Comparison of ENCODE assay signal across 17 cellular contexts in genomic region chr12:53990311-53991076, GRCh38. TPM values are rescaled to one million over a fixed set of nuclear protein-coding genes. Genes with fewer than 3 reads are reported as not detected.
DNase-seq lines count a peak whose midpoint lies in the region; ATAC-seq and TF ChIP-seq lines count a peak whose summit lies in the region.
"Had no signal": no experiment of that assay in that cellular context is flagged by ENCODE, and none has a peak within 500 bp of the region (broad histone marks: within the 10 kb centered on the region; RNA-seq: fewer than 3 reads in every experiment).

No MANE protein-coding gene starts in this region.

- H3K9me3 ChIP-seq in MG63 (no peaks in the 10 kb centered on the region), SJCRH30 (replicated peaks) (no peaks in the 10 kb centered on the region)
- H3K9me3 ChIP-seq: prostate gland had no signal

- H3K4me3 Mint-ChIP-seq in endothelial cell (ENCODE audit: unreplicated experiment), result peak overlapping the region; percentile 19
- H3K4me3 Mint-ChIP-seq: activated T-cell treated with anti-CD3 and anti-CD28 coated beads, Interleukin-2, amount 50 U/mL, for 4 hours had no signal

- H3K4me1 Mint-ChIP-seq in endothelial cell (ENCODE audit: unreplicated experiment), result peaks cover 57% of the 10 kb centered on the region

- ATAC-seq in HG03175 (IDR thresholded peaks at IDR 0.05; ENCODE audit: unreplicated experiment), result no peak
- ATAC-seq: activated T-cell treated with anti-CD3 and anti-CD28 coated beads, Interleukin-2, amount 50 U/mL, for 4 hours had no signal

- H3K4me3 ChIP-seq in MG63, result peak overlapping the region; percentile 70
- H3K4me3 ChIP-seq in SJCRH30, result no peak overlapping the region
- H3K4me3 ChIP-seq: prostate gland had no signal

- DNase-seq in DMS153 (lab: John Stamatoyannopoulos, UW) (peak; percentile 26), MG63 (no peak), endothelial cell (ENCODE audit: low spot score) (no peak), renal cortical epithelial cell (ENCODE audit: low read depth) (peak; percentile 60), NCI-H128 (lab: John Stamatoyannopoulos, UW; ENCODE audit: unreplicated experiment) (no peak), SJCRH30 (no peak)
- no peak for DNase-seq in activated effector memory CD4-positive, alpha-beta T cell treated with Interleukin-2 at 50 U/mL for 16 hours
- DNase-seq: activated CD4-positive, alpha-beta T cell treated with anti-CD3 and anti-CD28 coated beads for 4 hours; activated T-cell treated with anti-CD3 and anti-CD28 coated beads, Interleukin-2, amount 50 U/mL, for 4 hours; amygdala; NCI-H2171; stimulated activated CD4-positive, alpha-beta T cell treated with anti-CD3 and anti-CD28 coated beads, Interleukin-2, amount 100 ng/mL, for 24 hours had no signal

- H3K27ac ChIP-seq in SJCRH30, result no peak overlapping the region
- H3K27ac ChIP-seq: prostate gland had no signal

- no peak overlapping the region for H3K27ac Mint-ChIP-seq in endothelial cell (ENCODE audit: unreplicated experiment)

- H3K36me3 ChIP-seq in MG63 (peaks cover 23% of the 10 kb centered on the region), SJCRH30 (no peaks in the 10 kb centered on the region)
- H3K36me3 ChIP-seq: prostate gland had no signal

- H3K36me3 Mint-ChIP-seq in endothelial cell (ENCODE audit: low read depth, unreplicated experiment), result peaks cover 4% of the 10 kb centered on the region

- H3K4me1 ChIP-seq in SJCRH30, result no peaks in the 10 kb centered on the region
- H3K4me1 ChIP-seq: prostate gland had no signal

- no peaks in the 10 kb centered on the region for H3K27me3 ChIP-seq in MG63
- H3K27me3 ChIP-seq in SJCRH30, result peaks cover 23% of the 10 kb centered on the region

- no peaks in the 10 kb centered on the region for H3K9me3 Mint-ChIP-seq in endothelial cell (ENCODE audit: unreplicated experiment)
- H3K9me3 Mint-ChIP-seq: activated T-cell treated with anti-CD3 and anti-CD28 coated beads, Interleukin-2, amount 50 U/mL, for 4 hours had no signal

- no peak for TF ChIP-seq CTCF in endothelial cell (IDR thresholded peaks at IDR 0.05; ENCODE audit: unreplicated experiment)

- H3K27me3 Mint-ChIP-seq in endothelial cell (ENCODE audit: unreplicated experiment), result peaks cover 50% of the 10 kb centered on the region

RNA-seq across cellular contexts. Expression of gene HOXC10, which starts 5.5 kb away (rescaled TPM):
- total RNA-seq in MG63 (2014; rRNA removed; shearing (Covaris generic); ENCODE audit: low replicate concordance), result 19.8 and 27.4 TPM in 2 replicates
- total RNA-seq in endothelial cell (ENCODE audit: unreplicated experiment) (1.9 TPM), renal cortical epithelial cell (1.6 and 15.3 TPM in 2 replicates)
- total RNA-seq in SJCRH30 (2014; rRNA removed; shearing (Covaris generic)), result 0.51 and 0.71 TPM in 2 replicates
- total RNA-seq: activated T-cell treated with anti-CD3 and anti-CD28 coated beads, Interleukin-2, amount 50 U/mL, for 4 hours; fibroblast of lung; mucosa of gallbladder; T-helper 2 cell treated with Interferon-gamma antibody and Interleukin-4, amounts not matched to agents 100 ng/mL and 5 ng/mL, for 36 hours had no signal

RNA-seq across cellular contexts. Expression of gene HOXC9, which starts 9.5 kb away (rescaled TPM):
- 1.9 and 7.9 TPM in 2 replicates for total RNA-seq in MG63 (2014; rRNA removed; shearing (Covaris generic); ENCODE audit: low replicate concordance)
- total RNA-seq in endothelial cell (ENCODE audit: unreplicated experiment) (0.28 TPM), renal cortical epithelial cell (5.9 and 6.5 TPM in 2 replicates)
- 5.6 and 7.1 TPM in 2 replicates for total RNA-seq in SJCRH30 (2014; rRNA removed; shearing (Covaris generic))
- total RNA-seq: activated T-cell treated with anti-CD3 and anti-CD28 coated beads, Interleukin-2, amount 50 U/mL, for 4 hours; fibroblast of lung; mucosa of gallbladder; T-helper 2 cell treated with Interferon-gamma antibody and Interleukin-4, amounts not matched to agents 100 ng/mL and 5 ng/mL, for 36 hours had no signal

RNA-seq across cellular contexts. Expression of gene HOTAIR, which starts 15.7 kb away (rescaled TPM):
- total RNA-seq in MG63 (2014; rRNA removed; shearing (Covaris generic); ENCODE audit: low replicate concordance), result 4.2 and 4.5 TPM in 2 replicates
- 1.4 TPM for total RNA-seq in endothelial cell (ENCODE audit: unreplicated experiment)
- total RNA-seq in renal cortical epithelial cell, result 1.3 TPM in 1 of 2 replicates, not detected in the other
- 1.0 and 1.5 TPM in 2 replicates for total RNA-seq in SJCRH30 (2014; rRNA removed; shearing (Covaris generic))
- total RNA-seq: activated T-cell treated with anti-CD3 and anti-CD28 coated beads, Interleukin-2, amount 50 U/mL, for 4 hours; fibroblast of lung; mucosa of gallbladder; T-helper 2 cell treated with Interferon-gamma antibody and Interleukin-4, amounts not matched to agents 100 ng/mL and 5 ng/mL, for 36 hours had no signal

RNA-seq across cellular contexts. Expression of gene HOXC11, which starts 17.6 kb away (rescaled TPM):
- total RNA-seq in MG63 (2014; rRNA removed; shearing (Covaris generic); ENCODE audit: low replicate concordance), result 0.30 and 1.3 TPM in 2 replicates
- total RNA-seq in endothelial cell (ENCODE audit: unreplicated experiment) (0.38 TPM), renal cortical epithelial cell (0.69 and 1.7 TPM in 2 replicates)
- total RNA-seq in SJCRH30 (2014; rRNA removed; shearing (Covaris generic)), result 1.1 and 1.2 TPM in 2 replicates
- total RNA-seq: activated T-cell treated with anti-CD3 and anti-CD28 coated beads, Interleukin-2, amount 50 U/mL, for 4 hours; fibroblast of lung; mucosa of gallbladder; prostate gland; T-helper 2 cell treated with Interferon-gamma antibody and Interleukin-4, amounts not matched to agents 100 ng/mL and 5 ng/mL, for 36 hours had no signal

RNA-seq across cellular contexts. Expression of gene HOXC8, which starts 18.3 kb away (rescaled TPM):
- 0.10 and 0.13 TPM in 2 replicates for total RNA-seq in MG63 (2014; rRNA removed; shearing (Covaris generic); ENCODE audit: low replicate concordance)
- not detected for total RNA-seq in endothelial cell (ENCODE audit: unreplicated experiment)
- 0.87 and 1.8 TPM in 2 replicates for total RNA-seq in renal cortical epithelial cell
- 0.05 TPM in 1 of 2 replicates, not detected in the other for total RNA-seq in SJCRH30 (2014; rRNA removed; shearing (Covaris generic))
- total RNA-seq: activated T-cell treated with anti-CD3 and anti-CD28 coated beads, Interleukin-2, amount 50 U/mL, for 4 hours; fibroblast of lung; mucosa of gallbladder; T-helper 2 cell treated with Interferon-gamma antibody and Interleukin-4, amounts not matched to agents 100 ng/mL and 5 ng/mL, for 36 hours had no signal

Comparison
In these comparisons a context has a peak if more than half of its experiments do, and no peak if none do; other contexts are left out.
1. DNase-seq: peak in DMS153 (single experiment) and renal cortical epithelial cell (single experiment); none in MG63 (single experiment), endothelial cell (single experiment), activated effector memory CD4-positive, alpha-beta T cell treated with Interleukin-2 at 50 U/mL for 16 hours (single experiment), NCI-H128 (single experiment) and SJCRH30 (0 of 2).